Comparison of ENCODE assay signal across 2 cellular contexts in the genomic region with DNA sequence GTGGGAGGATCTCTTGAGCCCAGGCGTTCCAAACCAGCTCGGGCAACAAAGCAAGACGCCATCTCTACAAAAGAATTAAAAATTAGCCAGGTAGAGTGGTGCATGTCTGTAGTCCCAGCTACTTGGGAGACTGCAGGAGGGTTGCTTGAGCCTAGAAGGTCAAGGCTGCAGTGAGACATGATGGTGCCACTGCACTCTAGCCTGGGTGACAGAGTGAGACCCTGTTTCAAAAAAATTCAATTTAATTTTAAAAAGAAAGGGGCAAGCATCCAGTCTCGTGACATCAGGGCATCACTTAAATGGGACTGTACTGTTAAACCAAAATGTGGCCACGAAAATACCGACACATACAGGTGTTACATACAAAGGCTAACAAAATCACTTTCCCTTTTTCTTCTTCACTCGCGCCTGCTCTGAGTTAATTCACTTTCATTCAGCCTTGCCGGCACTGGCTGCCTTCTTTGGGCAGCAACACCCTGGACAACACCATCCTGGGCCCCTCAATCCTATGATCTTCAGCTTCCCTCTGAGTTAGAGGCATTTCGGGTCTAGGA.
TF ChIP-seq lines count a peak whose summit lies in the region.

No MANE protein-coding gene starts in this region.

TF ChIP-seq in GM23338, 12 proteins besides CTCF, POLR2A, EP300 and RAD21 (continues in another document):
- TF ChIP-seq STAT1 (IDR thresholded peaks at IDR 0.05; ENCODE audit: unreplicated experiment) (no peak), CREB1 (CRISPR knock-in tag; IDR thresholded peaks at IDR 0.05; ENCODE audit: low read depth) (no peak), EZH2 (IDR thresholded peaks at IDR 0.05; ENCODE audit: low read depth, unreplicated experiment) (no peak), ZNF114 (CRISPR knock-in tag; IDR thresholded peaks at IDR 0.05) (no peak), POLR2AphosphoS5 (IDR thresholded peaks at IDR 0.05; ENCODE audit: low read depth) (no peak), NANOG (IDR thresholded peaks at IDR 0.05; ENCODE audit: borderline replicate concordance) (no peak)
- TF ChIP-seq, protein P1, sequence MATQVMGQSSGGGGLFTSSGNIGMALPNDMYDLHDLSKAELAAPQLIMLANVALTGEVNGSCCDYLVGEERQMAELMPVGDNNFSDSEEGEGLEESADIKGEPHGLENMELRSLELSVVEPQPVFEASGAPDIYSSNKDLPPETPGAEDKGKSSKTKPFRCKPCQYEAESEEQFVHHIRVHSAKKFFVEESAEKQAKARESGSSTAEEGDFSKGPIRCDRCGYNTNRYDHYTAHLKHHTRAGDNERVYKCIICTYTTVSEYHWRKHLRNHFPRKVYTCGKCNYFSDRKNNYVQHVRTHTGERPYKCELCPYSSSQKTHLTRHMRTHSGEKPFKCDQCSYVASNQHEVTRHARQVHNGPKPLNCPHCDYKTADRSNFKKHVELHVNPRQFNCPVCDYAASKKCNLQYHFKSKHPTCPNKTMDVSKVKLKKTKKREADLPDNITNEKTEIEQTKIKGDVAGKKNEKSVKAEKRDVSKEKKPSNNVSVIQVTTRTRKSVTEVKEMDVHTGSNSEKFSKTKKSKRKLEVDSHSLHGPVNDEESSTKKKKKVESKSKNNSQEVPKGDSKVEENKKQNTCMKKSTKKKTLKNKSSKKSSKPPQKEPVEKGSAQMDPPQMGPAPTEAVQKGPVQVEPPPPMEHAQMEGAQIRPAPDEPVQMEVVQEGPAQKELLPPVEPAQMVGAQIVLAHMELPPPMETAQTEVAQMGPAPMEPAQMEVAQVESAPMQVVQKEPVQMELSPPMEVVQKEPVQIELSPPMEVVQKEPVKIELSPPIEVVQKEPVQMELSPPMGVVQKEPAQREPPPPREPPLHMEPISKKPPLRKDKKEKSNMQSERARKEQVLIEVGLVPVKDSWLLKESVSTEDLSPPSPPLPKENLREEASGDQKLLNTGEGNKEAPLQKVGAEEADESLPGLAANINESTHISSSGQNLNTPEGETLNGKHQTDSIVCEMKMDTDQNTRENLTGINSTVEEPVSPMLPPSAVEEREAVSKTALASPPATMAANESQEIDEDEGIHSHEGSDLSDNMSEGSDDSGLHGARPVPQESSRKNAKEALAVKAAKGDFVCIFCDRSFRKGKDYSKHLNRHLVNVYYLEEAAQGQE (IDR thresholded peaks at IDR 0.05; ENCODE audit: unreplicated experiment), result no peak
- TF ChIP-seq, protein P2, sequence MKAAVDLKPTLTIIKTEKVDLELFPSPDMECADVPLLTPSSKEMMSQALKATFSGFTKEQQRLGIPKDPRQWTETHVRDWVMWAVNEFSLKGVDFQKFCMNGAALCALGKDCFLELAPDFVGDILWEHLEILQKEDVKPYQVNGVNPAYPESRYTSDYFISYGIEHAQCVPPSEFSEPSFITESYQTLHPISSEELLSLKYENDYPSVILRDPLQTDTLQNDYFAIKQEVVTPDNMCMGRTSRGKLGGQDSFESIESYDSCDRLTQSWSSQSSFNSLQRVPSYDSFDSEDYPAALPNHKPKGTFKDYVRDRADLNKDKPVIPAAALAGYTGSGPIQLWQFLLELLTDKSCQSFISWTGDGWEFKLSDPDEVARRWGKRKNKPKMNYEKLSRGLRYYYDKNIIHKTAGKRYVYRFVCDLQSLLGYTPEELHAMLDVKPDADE (IDR thresholded peaks at IDR 0.05), result no peak
- TF ChIP-seq, protein P3, sequence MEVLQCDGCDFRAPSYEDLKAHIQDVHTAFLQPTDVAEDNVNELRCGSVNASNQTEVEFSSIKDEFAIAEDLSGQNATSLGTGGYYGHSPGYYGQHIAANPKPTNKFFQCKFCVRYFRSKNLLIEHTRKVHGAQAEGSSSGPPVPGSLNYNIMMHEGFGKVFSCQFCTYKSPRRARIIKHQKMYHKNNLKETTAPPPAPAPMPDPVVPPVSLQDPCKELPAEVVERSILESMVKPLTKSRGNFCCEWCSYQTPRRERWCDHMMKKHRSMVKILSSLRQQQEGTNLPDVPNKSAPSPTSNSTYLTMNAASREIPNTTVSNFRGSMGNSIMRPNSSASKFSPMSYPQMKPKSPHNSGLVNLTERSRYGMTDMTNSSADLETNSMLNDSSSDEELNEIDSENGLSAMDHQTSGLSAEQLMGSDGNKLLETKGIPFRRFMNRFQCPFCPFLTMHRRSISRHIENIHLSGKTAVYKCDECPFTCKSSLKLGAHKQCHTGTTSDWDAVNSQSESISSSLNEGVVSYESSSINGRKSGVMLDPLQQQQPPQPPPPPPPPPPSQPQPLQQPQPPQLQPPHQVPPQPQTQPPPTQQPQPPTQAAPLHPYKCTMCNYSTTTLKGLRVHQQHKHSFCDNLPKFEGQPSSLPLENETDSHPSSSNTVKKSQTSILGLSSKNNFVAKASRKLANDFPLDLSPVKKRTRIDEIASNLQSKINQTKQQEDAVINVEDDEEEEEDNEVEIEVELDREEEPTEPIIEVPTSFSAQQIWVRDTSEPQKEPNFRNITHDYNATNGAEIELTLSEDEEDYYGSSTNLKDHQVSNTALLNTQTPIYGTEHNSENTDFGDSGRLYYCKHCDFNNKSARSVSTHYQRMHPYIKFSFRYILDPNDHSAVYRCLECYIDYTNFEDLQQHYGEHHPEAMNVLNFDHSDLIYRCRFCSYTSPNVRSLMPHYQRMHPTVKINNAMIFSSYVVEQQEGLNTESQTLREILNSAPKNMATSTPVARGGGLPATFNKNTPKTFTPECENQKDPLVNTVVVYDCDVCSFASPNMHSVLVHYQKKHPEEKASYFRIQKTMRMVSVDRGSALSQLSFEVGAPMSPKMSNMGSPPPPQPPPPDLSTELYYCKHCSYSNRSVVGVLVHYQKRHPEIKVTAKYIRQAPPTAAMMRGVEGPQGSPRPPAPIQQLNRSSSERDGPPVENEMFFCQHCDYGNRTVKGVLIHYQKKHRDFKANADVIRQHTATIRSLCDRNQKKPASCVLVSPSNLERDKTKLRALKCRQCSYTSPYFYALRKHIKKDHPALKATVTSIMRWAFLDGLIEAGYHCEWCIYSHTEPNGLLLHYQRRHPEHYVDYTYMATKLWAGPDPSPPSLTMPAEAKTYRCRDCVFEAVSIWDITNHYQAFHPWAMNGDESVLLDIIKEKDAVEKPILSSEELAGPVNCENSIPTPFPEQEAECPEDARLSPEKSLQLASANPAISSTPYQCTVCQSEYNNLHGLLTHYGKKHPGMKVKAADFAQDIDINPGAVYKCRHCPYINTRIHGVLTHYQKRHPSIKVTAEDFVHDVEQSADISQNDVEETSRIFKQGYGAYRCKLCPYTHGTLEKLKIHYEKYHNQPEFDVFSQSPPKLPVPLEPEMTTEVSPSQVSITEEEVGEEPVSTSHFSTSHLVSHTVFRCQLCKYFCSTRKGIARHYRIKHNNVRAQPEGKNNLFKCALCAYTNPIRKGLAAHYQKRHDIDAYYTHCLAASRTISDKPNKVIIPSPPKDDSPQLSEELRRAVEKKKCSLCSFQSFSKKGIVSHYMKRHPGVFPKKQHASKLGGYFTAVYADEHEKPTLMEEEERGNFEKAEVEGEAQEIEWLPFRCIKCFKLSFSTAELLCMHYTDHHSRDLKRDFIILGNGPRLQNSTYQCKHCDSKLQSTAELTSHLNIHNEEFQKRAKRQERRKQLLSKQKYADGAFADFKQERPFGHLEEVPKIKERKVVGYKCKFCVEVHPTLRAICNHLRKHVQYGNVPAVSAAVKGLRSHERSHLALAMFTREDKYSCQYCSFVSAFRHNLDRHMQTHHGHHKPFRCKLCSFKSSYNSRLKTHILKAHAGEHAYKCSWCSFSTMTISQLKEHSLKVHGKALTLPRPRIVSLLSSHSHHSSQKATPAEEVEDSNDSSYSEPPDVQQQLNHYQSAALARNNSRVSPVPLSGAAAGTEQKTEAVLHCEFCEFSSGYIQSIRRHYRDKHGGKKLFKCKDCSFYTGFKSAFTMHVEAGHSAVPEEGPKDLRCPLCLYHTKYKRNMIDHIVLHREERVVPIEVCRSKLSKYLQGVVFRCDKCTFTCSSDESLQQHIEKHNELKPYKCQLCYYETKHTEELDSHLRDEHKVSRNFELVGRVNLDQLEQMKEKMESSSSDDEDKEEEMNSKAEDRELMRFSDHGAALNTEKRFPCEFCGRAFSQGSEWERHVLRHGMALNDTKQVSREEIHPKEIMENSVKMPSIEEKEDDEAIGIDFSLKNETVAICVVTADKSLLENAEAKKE (CRISPR knock-in tag; IDR thresholded peaks at IDR 0.05), result no peak

TF ChIP-seq in K562, 482 proteins besides CTCF, POLR2A, EP300 and RAD21:
- TF ChIP-seq, protein P4, sequence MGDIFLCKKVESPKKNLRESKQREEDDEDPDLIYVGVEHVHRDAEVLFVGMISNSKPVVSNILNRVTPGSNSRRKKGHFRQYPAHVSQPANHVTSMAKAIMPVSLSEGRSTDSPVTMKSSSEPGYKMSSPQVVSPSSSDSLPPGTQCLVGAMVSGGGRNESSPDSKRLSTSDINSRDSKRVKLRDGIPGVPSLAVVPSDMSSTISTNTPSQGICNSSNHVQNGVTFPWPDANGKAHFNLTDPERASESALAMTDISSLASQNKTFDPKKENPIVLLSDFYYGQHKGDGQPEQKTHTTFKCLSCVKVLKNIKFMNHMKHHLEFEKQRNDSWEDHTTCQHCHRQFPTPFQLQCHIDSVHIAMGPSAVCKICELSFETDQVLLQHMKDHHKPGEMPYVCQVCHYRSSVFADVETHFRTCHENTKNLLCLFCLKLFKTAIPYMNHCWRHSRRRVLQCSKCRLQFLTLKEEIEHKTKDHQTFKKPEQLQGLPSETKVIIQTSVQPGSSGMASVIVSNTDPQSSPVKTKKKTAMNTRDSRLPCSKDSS (IDR thresholded peaks at IDR 0.05; ENCODE audit: low read depth, partially characterized antibody), result no peak
- no peak for TF ChIP-seq ARID1B (IDR thresholded peaks at IDR 0.05)
- no peak for TF ChIP-seq ZNF24 (IDR thresholded peaks at IDR 0.05)
- no peak for TF ChIP-seq PKNOX1 (IDR thresholded peaks at IDR 0.05)
- TF ChIP-seq, protein P5, sequence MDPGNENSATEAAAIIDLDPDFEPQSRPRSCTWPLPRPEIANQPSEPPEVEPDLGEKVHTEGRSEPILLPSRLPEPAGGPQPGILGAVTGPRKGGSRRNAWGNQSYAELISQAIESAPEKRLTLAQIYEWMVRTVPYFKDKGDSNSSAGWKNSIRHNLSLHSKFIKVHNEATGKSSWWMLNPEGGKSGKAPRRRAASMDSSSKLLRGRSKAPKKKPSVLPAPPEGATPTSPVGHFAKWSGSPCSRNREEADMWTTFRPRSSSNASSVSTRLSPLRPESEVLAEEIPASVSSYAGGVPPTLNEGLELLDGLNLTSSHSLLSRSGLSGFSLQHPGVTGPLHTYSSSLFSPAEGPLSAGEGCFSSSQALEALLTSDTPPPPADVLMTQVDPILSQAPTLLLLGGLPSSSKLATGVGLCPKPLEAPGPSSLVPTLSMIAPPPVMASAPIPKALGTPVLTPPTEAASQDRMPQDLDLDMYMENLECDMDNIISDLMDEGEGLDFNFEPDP (CRISPR knock-in tag; IDR thresholded peaks at IDR 0.05), result no peak
- no peak for TF ChIP-seq CC2D1A (IDR thresholded peaks at IDR 0.05)
- no peak for TF ChIP-seq NR2C1 (IDR thresholded peaks at IDR 0.05)
- no peak for TF ChIP-seq NR2C1 (tag; IDR thresholded peaks at IDR 0.05)
- TF ChIP-seq ZC3H4 (CRISPR knock-in tag; IDR thresholded peaks at IDR 0.05; ENCODE audit: borderline replicate concordance), result no peak
- TF ChIP-seq ZNF609 (CRISPR knock-in tag; IDR thresholded peaks at IDR 0.05; ENCODE audit: borderline replicate concordance), result no peak
- TF ChIP-seq PHF21A (IDR thresholded peaks at IDR 0.05; ENCODE audit: borderline replicate concordance, low read depth), result no peak
TF ChIP-seq in K562: peak in this region for 0.
